In genomic region chr2:4295680-4296079, GRCh38 we compare ENCODE assay signal across 32 cellular contexts.
"Had no signal": no experiment of that assay in that cellular context is flagged by ENCODE, and none has a peak within 500 bp of the region (broad histone marks: within the 10 kb centered on the region; RNA-seq: fewer than 3 reads in every experiment).

No MANE protein-coding gene starts in this region.

- H3K27me3 ChIP-seq: adrenal gland, ascending aorta, body of pancreas, brain microvascular endothelial cell, breast epithelium, cardiac muscle cell had no signal

- H3K36me3 ChIP-seq: adrenal gland, ascending aorta, brain microvascular endothelial cell, breast epithelium, cardiac muscle cell had no signal

- H3K4me1 ChIP-seq: adrenal gland, ascending aorta, body of pancreas, breast epithelium had no signal

- DNase-seq: activated effector memory CD4-positive, alpha-beta T cell treated with anti-CD3 and anti-CD28 coated beads, Interleukin-2, amount 50 U/mL, for 16 hours; activated effector memory CD4-positive, alpha-beta T cell treated with Interleukin-2 at 50 U/mL for 16 hours; activated gamma-delta T cell; activated gamma-delta T cell treated with Interleukin-2 at 50 U/mL for 16 hours; activated naive CD4-positive, alpha-beta T cell; activated naive CD4-positive, alpha-beta T cell treated with anti-CD3 and anti-CD28 coated beads for 36 hours; activated naive CD4-positive, alpha-beta T cell treated with anti-CD3 and anti-CD28 coated beads, Interleukin-2, amount 10 ng/mL, durations not matched to agents 7 days and 5 days; activated naive CD4-positive, alpha-beta T cell treated with anti-CD3 and anti-CD28 coated beads, Interleukin-2, amount 50 U/mL, for 16 hours; activated naive CD4-positive, alpha-beta T cell treated with Interleukin-2 at 50 U/mL for 16 hours; activated naive CD8-positive, alpha-beta T cell treated with anti-CD3 and anti-CD28 coated beads for 36 hours; activated naive CD8-positive, alpha-beta T cell treated with anti-CD3 and anti-CD28 coated beads, Interleukin-2, amount 10 ng/mL, durations not matched to agents 7 days and 5 days; activated naive CD8-positive, alpha-beta T cell treated with anti-CD3 and anti-CD28 coated beads, Interleukin-2, amount 50 U/mL, for 24 hours; activated T-cell treated with anti-CD3 and anti-CD28 coated beads, Interleukin-2, amount 50 U/mL, for 1 hour; activated T-cell treated with anti-CD3 and anti-CD28 coated beads, Interleukin-2, amount 50 U/mL, for 24 hours; activated T-cell treated with anti-CD3 and anti-CD28 coated beads, Interleukin-2, amount 50 U/mL, for 4 hours; activated T-cell treated with anti-CD3 and anti-CD28 coated beads, Interleukin-2, amount 50 U/mL, for 48 hours; activated T-cell treated with anti-CD3 and anti-CD28 coated beads, Interleukin-2, amount 50 U/mL, for 72 hours; adrenal gland; amniotic stem cell; amygdala; anterior cingulate cortex; aorta; body of pancreas; brain microvascular endothelial cell; caudate nucleus; central memory CD4-positive, alpha-beta T cell; cerebellar nuclear complex had no signal

- ATAC-seq: activated naive CD4-positive, alpha-beta T cell treated with anti-CD3 and anti-CD28 coated beads, Interleukin-2, amount 50 U/mL, for 72 hours; activated naive CD8-positive, alpha-beta T cell treated with anti-CD3 and anti-CD28 coated beads, Interleukin-2, amount 50 U/mL, for 24 hours; activated T-cell treated with anti-CD3 and anti-CD28 coated beads, Interleukin-2, amount 50 U/mL, for 4 hours; activated T-cell treated with anti-CD3 and anti-CD28 coated beads, Interleukin-2, amount 50 U/mL, for 72 hours; activated T-helper 17 cell treated with anti-CD3 and anti-CD28 coated beads, Interleukin-2, amount 50 U/mL, for 72 hours; body of pancreas had no signal

- H3K4me3 ChIP-seq: adrenal gland, ascending aorta, body of pancreas, breast epithelium, cardiac muscle cell had no signal

- H3K27ac ChIP-seq: adrenal gland, ascending aorta, body of pancreas, brain microvascular endothelial cell, breast epithelium, cardiac muscle cell had no signal

- H3K9me3 ChIP-seq: adrenal gland, ascending aorta, body of pancreas, breast epithelium had no signal
